In genomic region chr6:110882824-110883554, GRCh38 we compare ENCODE assay signal across 14 cellular contexts. TPM values are rescaled to one million over a fixed set of nuclear protein-coding genes. Genes with fewer than 3 reads are reported as not detected.
A peak's percentile ranks its signal among the peaks of the same experiment; 100 is the strongest.
DNase-seq lines count a peak whose midpoint lies in the region; ATAC-seq and TF ChIP-seq lines count a peak whose summit lies in the region.
"Had no signal": no experiment of that assay in that cellular context is flagged by ENCODE, and none has a peak within 500 bp of the region (broad histone marks: within the 10 kb centered on the region; RNA-seq: fewer than 3 reads in every experiment).

No MANE protein-coding gene starts in this region.

- H3K27me3 Mint-ChIP-seq in CD4-positive, alpha-beta T cell = no peaks in the 10 kb centered on the region
- no peaks in the 10 kb centered on the region for H3K27me3 Mint-ChIP-seq in T-cell

- H3K27ac Mint-ChIP-seq in CD4-positive, alpha-beta T cell = peak overlapping the region; percentile 51
- peak overlapping the region; percentile 23 to 48 for H3K27ac Mint-ChIP-seq in T-cell

- H3K9me3 Mint-ChIP-seq in CD4-positive, alpha-beta T cell = no peaks in the 10 kb centered on the region
- no peaks in the 10 kb centered on the region for H3K9me3 Mint-ChIP-seq in T-cell

- TF ChIP-seq CTCF in 22Rv1 (IDR thresholded peaks at IDR 0.05) (no peak), Peyer's patch (IDR thresholded peaks at IDR 0.05) (no peak)
- TF ChIP-seq CTCF in CD4-positive, alpha-beta T cell (IDR thresholded peaks at IDR 0.05) = no peak

- no peak for ATAC-seq in CD4-positive, alpha-beta T cell (ENCODE audit: poor library complexity)
- ATAC-seq in T-cell (replicated peaks in 1 of 4) (no peak), HG02852 (IDR thresholded peaks at IDR 0.05; ENCODE audit: unreplicated experiment) (no peak), HG02759 (IDR thresholded peaks at IDR 0.05; ENCODE audit: unreplicated experiment) (no peak)
- ATAC-seq: activated CD4-positive, CD25-positive, alpha-beta regulatory T cell treated with anti-CD3 and anti-CD28 coated beads, Interleukin-2, amount 50 U/mL, for 24 hours had no signal

- CTCF ChIA-PET in CD4-positive, alpha-beta T cell (lab: Charles Lee) = interaction anchor here (1.2 kb wide), 1 partner anchor 195 kb away, joined by 3 read pairs; no protein-coding TSS in a partner anchor
- CTCF ChIA-PET in T-cell (lab: Charles Lee) = interaction anchor here in 1 of 2 donors (2.1 kb wide), 1 partner anchor 201 kb away, joined by 14 read pairs; no protein-coding TSS in a partner anchor

- H3K27me3 ChIP-seq in CD4-positive, alpha-beta T cell (ENCODE audit: control insufficient read depth, insufficient read depth, low read length) = no peaks in the 10 kb centered on the region
- no peaks in the 10 kb centered on the region for H3K27me3 ChIP-seq in Peyer's patch

- H3K36me3 ChIP-seq in Peyer's patch = no peaks in the 10 kb centered on the region

- H3K36me3 Mint-ChIP-seq in CD4-positive, alpha-beta T cell (ENCODE audit: low read depth) = peaks cover 30% of the 10 kb centered on the region
- peaks cover 4% of the 10 kb centered on the region for H3K36me3 Mint-ChIP-seq in T-cell

- POLR2A ChIA-PET in CD4-positive, alpha-beta T cell (lab: Charles Lee) = interaction anchor here (0.7 to 7.5 kb wide), 4 partner anchors 8 to 68 kb away, joined by 3 to 69 read pairs (median 11); partner anchors contain the start of genes AMD1 and CDK19
- POLR2A ChIA-PET in T-cell (lab: Charles Lee) = interaction anchor here (0.7 to 1.8 kb wide), 4 partner anchors 8 to 1509 kb away, joined by 3 to 7 read pairs (median 4); partner anchors contain the start of gene AMD1 (in 2 of the 2)

- no peak overlapping the region for H3K4me3 ChIP-seq in Peyer's patch

- TF ChIP-seq POLR2A in Peyer's patch (IDR thresholded peaks at IDR 0.05) = no peak

- DNase-seq in CD4-positive, alpha-beta T cell = no peak
- DNase-seq in T-cell (no peak), epithelial cell of prostate (ENCODE audit: low read depth, low spot score) (no peak), Peyer's patch (no peak), NCI-H69 (lab: John Stamatoyannopoulos, UW) (no peak)
- DNase-seq: activated naive CD4-positive, alpha-beta T cell treated with anti-CD3 and anti-CD28 coated beads, Interleukin-2, amount 50 U/mL, for 16 hours; cortex of kidney; NCI-H1092 treated with DMSO at 0.1 percent for 48 hours; NCI-H524 treated with DMSO at 0.1 percent for 48 hours; retina had no signal

- H3K9me3 ChIP-seq in CD4-positive, alpha-beta T cell (ENCODE audit: control insufficient read depth, low read length) = no peaks in the 10 kb centered on the region
- H3K9me3 ChIP-seq in Peyer's patch = no peaks in the 10 kb centered on the region

- intact Hi-C loops in CD4-positive, alpha-beta T cell (cut with DNase I, micrococcal nuclease) = no loop called here

- H3K4me1 Mint-ChIP-seq in CD4-positive, alpha-beta T cell (ENCODE audit: low read depth) = peaks cover 93% of the 10 kb centered on the region
- H3K4me1 Mint-ChIP-seq in T-cell = peaks cover 90 to 93% (median 93%) of the 10 kb centered on the region in 3 donors

- peak overlapping the region; percentile 98 for H3K27ac ChIP-seq in 22Rv1
- H3K27ac ChIP-seq in CD4-positive, alpha-beta T cell (ENCODE audit: low read depth, low read length) = no peak overlapping the region
- H3K27ac ChIP-seq in epithelial cell of prostate = peak overlapping the region; percentile 36
- no peak overlapping the region for H3K27ac ChIP-seq in Peyer's patch

- H3K4me3 Mint-ChIP-seq in CD4-positive, alpha-beta T cell = peak overlapping the region; percentile 32
- H3K4me3 Mint-ChIP-seq in T-cell = peak overlapping the region in 1 of 3 donors; percentile 98

- peaks cover 0 to 54% (median 15%) of the 10 kb centered on the region in 4 donors for H3K4me1 ChIP-seq in Peyer's patch

RNA-seq across cellular contexts. Expression of gene AMD1, which starts 8.4 kb away (rescaled TPM):
- total RNA-seq in CD4-positive, alpha-beta T cell = 100 to 1,000 TPM; 165 to 174 TPM
- total RNA-seq in T-cell = 100 to 1,000 TPM in 2 of 5 donors, 10 to 100 TPM in 3; 54.8 to 117 (median 57.6) TPM
- 10 to 100 TPM; 37.1 to 61.9 (median 42.8) TPM for total RNA-seq in Peyer's patch

Comparison
In these comparisons a context has a peak if more than half of its experiments do, and no peak if none do; other contexts are left out.
1. H3K27ac ChIP-seq: peak in 22Rv1 (single experiment) and epithelial cell of prostate (single experiment); none in CD4-positive, alpha-beta T cell (single experiment) and Peyer's patch (0 of 4).